Comparison of ENCODE assay signal across 35 cellular contexts in genomic region chr13:37085656-37086055, GRCh38. TPM values are rescaled to one million over a fixed set of nuclear protein-coding genes. Genes with fewer than 3 reads are reported as not detected.
"Had no signal": no experiment of that assay in that cellular context is flagged by ENCODE, and none has a peak within 500 bp of the region (broad histone marks: within the 10 kb centered on the region; RNA-seq: fewer than 3 reads in every experiment).

No MANE protein-coding gene starts in this region.

- H3K4me1 Mint-ChIP-seq: activated CD4-positive, alpha-beta T cell treated with anti-CD3 and anti-CD28 coated beads for 36 hours; activated CD4-positive, alpha-beta T cell treated with anti-CD3 and anti-CD28 coated beads, Interleukin-2, amount 10 ng/mL, durations not matched to agents 7 days and 5 days; activated naive CD4-positive, alpha-beta T cell treated with anti-CD3 and anti-CD28 coated beads, Interleukin-2, amount 10 ng/mL, durations not matched to agents 7 days and 5 days; activated naive CD8-positive, alpha-beta T cell treated with anti-CD3 and anti-CD28 coated beads, Interleukin-2, amount 50 U/mL, for 24 hours; WTC11 had no signal

- H3K4me3 Mint-ChIP-seq: activated CD4-positive, alpha-beta T cell treated with anti-CD3 and anti-CD28 coated beads for 36 hours; activated CD4-positive, alpha-beta T cell treated with anti-CD3 and anti-CD28 coated beads, Interleukin-2, amount 10 ng/mL, durations not matched to agents 7 days and 5 days; activated CD8-positive, alpha-beta T cell treated with anti-CD3 and anti-CD28 coated beads, Interleukin-2, amount 10 ng/mL, durations not matched to agents 7 days and 5 days; activated naive CD4-positive, alpha-beta T cell treated with anti-CD3 and anti-CD28 coated beads, Interleukin-2, amount 10 ng/mL, durations not matched to agents 7 days and 5 days; activated naive CD8-positive, alpha-beta T cell; activated naive CD8-positive, alpha-beta T cell treated with anti-CD3 and anti-CD28 coated beads, Interleukin-2, amount 50 U/mL, for 24 hours; T-helper 1 cell treated with Interleukin-12 subunit alpha and Interleukin-12 subunit beta and Interleukin-4 antibody, amounts not matched to agents 30 μg/mL and 1 μg/mL, for 36 hours; T-helper 2 cell treated with Interferon-gamma antibody and Interleukin-4, amounts not matched to agents 5 μg/mL and 100 μg/mL, for 36 hours; WTC11 had no signal

- H3K4me1 ChIP-seq: Peyer's patch, SJSA1 had no signal

- H3K36me3 ChIP-seq: brain microvascular endothelial cell, Peyer's patch, SJSA1 had no signal

- ATAC-seq: activated CD4-positive, alpha-beta T cell treated with anti-CD3 and anti-CD28 coated beads for 36 hours; activated CD4-positive, CD25-positive, alpha-beta regulatory T cell treated with anti-CD3 and anti-CD28 coated beads, Interleukin-2, amount 50 U/mL, for 24 hours; activated CD8-positive, alpha-beta T cell treated with anti-CD3 and anti-CD28 coated beads, Interleukin-2, amount 10 ng/mL, durations not matched to agents 7 days and 5 days; activated naive CD8-positive, alpha-beta T cell treated with anti-CD3 and anti-CD28 coated beads, Interleukin-2, amount 50 U/mL, for 24 hours; PC-3; WTC11 had no signal

- H3K9me3 ChIP-seq: Peyer's patch, SJSA1, SK-N-SH had no signal

- H3K9me3 Mint-ChIP-seq: activated CD4-positive, alpha-beta T cell treated with anti-CD3 and anti-CD28 coated beads, Interleukin-2, amount 10 ng/mL, durations not matched to agents 7 days and 5 days; activated naive CD4-positive, alpha-beta T cell treated with anti-CD3 and anti-CD28 coated beads, Interleukin-2, amount 10 ng/mL, durations not matched to agents 7 days and 5 days; activated naive CD8-positive, alpha-beta T cell treated with anti-CD3 and anti-CD28 coated beads, Interleukin-2, amount 50 U/mL, for 24 hours; T-helper 1 cell treated with Interleukin-12 subunit alpha and Interleukin-12 subunit beta and Interleukin-4 antibody, amounts not matched to agents 30 μg/mL and 1 μg/mL, for 36 hours; T-helper 2 cell treated with Interferon-gamma antibody and Interleukin-4, amounts not matched to agents 5 μg/mL and 100 μg/mL, for 36 hours; WTC11 had no signal

- H3K27ac ChIP-seq: brain microvascular endothelial cell, Peyer's patch, SJSA1 had no signal

- H3K27me3 ChIP-seq: brain microvascular endothelial cell, Peyer's patch, SJSA1 had no signal

- H3K9ac ChIP-seq: SK-N-SH had no signal

- H3K4me2 ChIP-seq: SK-N-SH had no signal

- H3K4me3 ChIP-seq: Peyer's patch, SJSA1 had no signal

- DNase-seq: activated CD4-positive, alpha-beta T cell treated with anti-CD3 and anti-CD28 coated beads for 36 hours; activated CD4-positive, alpha-beta T cell treated with anti-CD3 and anti-CD28 coated beads, Interleukin-2, amount 10 ng/mL, durations not matched to agents 7 days and 5 days; activated CD4-positive, alpha-beta T cell treated with anti-CD3 and anti-CD28 coated beads, Interleukin-2, amount 50 U/mL, for 48 hours; activated CD8-positive, alpha-beta memory T cell treated with anti-CD3 and anti-CD28 coated beads, Interleukin-2, amount 50 U/mL, for 4 hours; activated CD8-positive, alpha-beta T cell treated with anti-CD3 and anti-CD28 coated beads, Interleukin-2, amount 10 ng/mL, durations not matched to agents 7 days and 5 days; activated effector memory CD4-positive, alpha-beta T cell treated with Interleukin-2 at 50 U/mL for 16 hours; activated naive CD4-positive, alpha-beta T cell treated with anti-CD3 and anti-CD28 coated beads, Interleukin-2, amount 10 ng/mL, durations not matched to agents 7 days and 5 days; activated naive CD8-positive, alpha-beta T cell treated with anti-CD3 and anti-CD28 coated beads, Interleukin-2, amount 50 U/mL, for 24 hours; activated T-cell treated with anti-CD3 and anti-CD28 coated beads, Interleukin-2, amount 50 U/mL, for 48 hours; amniotic stem cell; aorta; brain microvascular endothelial cell; NCI-H1092 treated with DMSO at 0.1 percent for 48 hours; NCI-H1417; NCI-H146; NCI-H187; NCI-H2029 treated with DMSO at 0.1 percent for 48 hours; NCI-H2107; NCI-H2171; NCI-H510A; NCI-H526; NCI-H748 treated with DMSO at 0.1 percent for 48 hours; NK-92 treated with Interleukin-12 subunit alpha and Interleukin-12 subunit beta, amount 100 ng/mL, for 24 hours; PC-3; Peyer's patch; RPMI8226; SHP77 treated with DMSO at 0.1 percent for 48 hours; SK-N-SH had no signal

- H3K27ac Mint-ChIP-seq: activated CD4-positive, alpha-beta T cell treated with anti-CD3 and anti-CD28 coated beads for 36 hours; activated CD4-positive, alpha-beta T cell treated with anti-CD3 and anti-CD28 coated beads, Interleukin-2, amount 10 ng/mL, durations not matched to agents 7 days and 5 days; activated CD8-positive, alpha-beta T cell treated with anti-CD3 and anti-CD28 coated beads, Interleukin-2, amount 10 ng/mL, durations not matched to agents 7 days and 5 days; activated naive CD4-positive, alpha-beta T cell treated with anti-CD3 and anti-CD28 coated beads, Interleukin-2, amount 10 ng/mL, durations not matched to agents 7 days and 5 days; activated naive CD8-positive, alpha-beta T cell; activated naive CD8-positive, alpha-beta T cell treated with anti-CD3 and anti-CD28 coated beads, Interleukin-2, amount 50 U/mL, for 24 hours; T-helper 1 cell treated with Interleukin-12 subunit alpha and Interleukin-12 subunit beta and Interleukin-4 antibody, amounts not matched to agents 30 μg/mL and 1 μg/mL, for 36 hours; T-helper 2 cell treated with Interferon-gamma antibody and Interleukin-4, amounts not matched to agents 5 μg/mL and 100 μg/mL, for 36 hours; WTC11 had no signal

- H3K36me3 Mint-ChIP-seq: activated naive CD4-positive, alpha-beta T cell treated with anti-CD3 and anti-CD28 coated beads, Interleukin-2, amount 10 ng/mL, durations not matched to agents 7 days and 5 days; activated naive CD8-positive, alpha-beta T cell; WTC11 had no signal

RNA-seq across cellular contexts. Expression of gene CSNK1A1L, which starts 19.8 kb away (rescaled TPM):
- total RNA-seq: activated CD4-positive, alpha-beta T cell treated with anti-CD3 and anti-CD28 coated beads for 36 hours; activated CD4-positive, alpha-beta T cell treated with anti-CD3 and anti-CD28 coated beads, Interleukin-2, amount 10 ng/mL, durations not matched to agents 7 days and 5 days; activated CD8-positive, alpha-beta T cell treated with anti-CD3 and anti-CD28 coated beads, Interleukin-2, amount 10 ng/mL, durations not matched to agents 7 days and 5 days; aorta; M059J; PC-3; Peyer's patch; SJSA1; WTC11 had no signal
- polyA plus RNA-seq: aorta, SK-N-SH had no signal
